ENCODE assay signal across 8 cellular contexts in the genomic region with DNA sequence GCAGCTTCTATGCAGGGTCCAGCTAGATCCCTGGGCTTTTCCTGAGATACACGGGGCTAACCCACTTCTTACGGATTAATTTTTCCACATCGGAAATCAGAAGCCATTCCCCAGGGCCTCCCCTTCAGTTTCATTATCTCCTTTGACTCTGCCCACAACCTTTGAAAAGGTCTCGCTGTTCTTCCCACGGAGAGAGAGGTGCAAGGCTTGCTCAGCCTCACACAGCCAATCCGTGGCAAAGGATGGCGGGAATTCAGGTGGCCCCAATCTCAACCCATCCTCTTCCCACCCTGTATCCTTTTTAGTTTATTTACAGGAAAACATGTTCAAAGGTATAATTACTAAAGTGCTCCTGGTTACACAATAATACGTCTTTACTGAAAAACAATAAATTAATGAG. TPM values are rescaled to one million over a fixed set of nuclear protein-coding genes. Genes with fewer than 3 reads are reported as not detected.
DNase-seq lines count a peak whose midpoint lies in the region; ATAC-seq, FAIRE-seq and TF ChIP-seq lines count a peak whose summit lies in the region.

No MANE protein-coding gene starts in this region.

- H3K36me3 Mint-ChIP-seq in activated naive CD4-positive, alpha-beta T cell treated with anti-CD3 and anti-CD28 coated beads, Interleukin-2, amount 10 ng/mL, durations not matched to agents 7 days and 5 days = peaks cover 3% of the 10 kb centered on the region
- peaks cover 8% of the 10 kb centered on the region for H3K36me3 Mint-ChIP-seq in activated naive CD8-positive, alpha-beta T cell treated with anti-CD3 and anti-CD28 coated beads, Interleukin-2, amount 50 U/mL, for 24 hours (ENCODE audit: low read depth)

- no peaks in the 10 kb centered on the region for H3K9me3 ChIP-seq in kidney (ENCODE audit: control insufficient read depth in 1 of 2, low read length in 2 of 2)
- no peaks in the 10 kb centered on the region for H3K9me3 ChIP-seq in thymus (ENCODE audit: control insufficient read depth)

- H3K4me1 ChIP-seq in kidney (ENCODE audit: control insufficient read depth in 1 of 2, insufficient read depth in 1 of 2, low read depth in 1 of 2, low read length in 2 of 2) (peaks cover 17 to 25% of the 10 kb centered on the region in 2 donors), thymus (ENCODE audit: control insufficient read depth, insufficient read depth, low read length) (peaks cover 21% of the 10 kb centered on the region)

- ATAC-seq in activated naive CD8-positive, alpha-beta T cell treated with anti-CD3 and anti-CD28 coated beads, Interleukin-2, amount 50 U/mL, for 24 hours = no peak
- ATAC-seq in GM18517 (IDR thresholded peaks at IDR 0.05; ENCODE audit: unreplicated experiment) (no peak), HG02763 (IDR thresholded peaks at IDR 0.05; ENCODE audit: unreplicated experiment) (no peak)

- 77% methylated on average over 8 of the region's 8 CpGs for WGBS in thymus

- no peaks in the 10 kb centered on the region for H3K27me3 ChIP-seq in thymus (ENCODE audit: control insufficient read depth, insufficient read depth)

- CTCF ChIA-PET in activated naive CD4-positive, alpha-beta T cell treated with anti-CD3 and anti-CD28 coated beads, Interleukin-2, amount 10 ng/mL, durations not matched to agents 7 days and 5 days (lab: Charles Lee) = interaction anchor here (1.3 to 1.8 kb wide), 3 partner anchors 17 to 41 kb away, joined by 3 to 9 read pairs (median 6); no protein-coding TSS in a partner anchor

- H3K27me3 Mint-ChIP-seq in activated naive CD4-positive, alpha-beta T cell treated with anti-CD3 and anti-CD28 coated beads, Interleukin-2, amount 10 ng/mL, durations not matched to agents 7 days and 5 days = peaks cover 33% of the 10 kb centered on the region
- H3K27me3 Mint-ChIP-seq in activated naive CD8-positive, alpha-beta T cell treated with anti-CD3 and anti-CD28 coated beads, Interleukin-2, amount 50 U/mL, for 24 hours = no peaks in the 10 kb centered on the region

- no peak for FAIRE-seq in kidney (lab: Jason Lieb, UNC)

- H3K27ac ChIP-seq in kidney (ENCODE audit: low read depth in 2 of 2, low read length in 2 of 2) (no peak overlapping the region), thymus (ENCODE audit: low read depth) (no peak overlapping the region)

- H3K9ac ChIP-seq in kidney (ENCODE audit: low read length in 2 of 2) = no peak overlapping the region

- TF ChIP-seq CTCF in kidney (IDR thresholded peaks at IDR 0.05; ENCODE audit: borderline replicate concordance, extremely low read depth, insufficient read depth) = no peak

- H3K4me3 ChIP-seq in kidney (ENCODE audit: low read length in 2 of 2) (peak overlapping the region; percentile 73 to 74), thymus (ENCODE audit: low read length) (peak overlapping the region; percentile 95)

- no peaks in the 10 kb centered on the region for H3K9me3 Mint-ChIP-seq in activated naive CD4-positive, alpha-beta T cell treated with anti-CD3 and anti-CD28 coated beads, Interleukin-2, amount 10 ng/mL, durations not matched to agents 7 days and 5 days
- H3K9me3 Mint-ChIP-seq in activated naive CD8-positive, alpha-beta T cell treated with anti-CD3 and anti-CD28 coated beads, Interleukin-2, amount 50 U/mL, for 24 hours = no peaks in the 10 kb centered on the region

- H3K4me1 Mint-ChIP-seq in activated naive CD4-positive, alpha-beta T cell treated with anti-CD3 and anti-CD28 coated beads, Interleukin-2, amount 10 ng/mL, durations not matched to agents 7 days and 5 days = peaks cover 40% of the 10 kb centered on the region
- peaks cover 82% of the 10 kb centered on the region for H3K4me1 Mint-ChIP-seq in activated naive CD8-positive, alpha-beta T cell treated with anti-CD3 and anti-CD28 coated beads, Interleukin-2, amount 50 U/mL, for 24 hours

- H3K36me3 ChIP-seq in kidney (ENCODE audit: control insufficient read depth in 1 of 2, insufficient read depth in 2 of 2, low read length in 2 of 2) (no peaks in the 10 kb centered on the region), thymus (ENCODE audit: control insufficient read depth, insufficient read depth) (no peaks in the 10 kb centered on the region)

- intact Hi-C loops in kidney (cut with DNase I) = no loop called here

- no peak for DNase-seq in activated naive CD4-positive, alpha-beta T cell treated with anti-CD3 and anti-CD28 coated beads, Interleukin-2, amount 10 ng/mL, durations not matched to agents 7 days and 5 days
- no peak for DNase-seq in activated naive CD4-positive, alpha-beta T cell (lab: John Stamatoyannopoulos, UW)
- no peak for DNase-seq in activated naive CD8-positive, alpha-beta T cell treated with anti-CD3 and anti-CD28 coated beads, Interleukin-2, amount 50 U/mL, for 24 hours
- DNase-seq in kidney (no peak), HPDE6-E6E7 (ENCODE audit: extremely low spot score) (no peak)

- H3K27ac Mint-ChIP-seq in activated naive CD4-positive, alpha-beta T cell treated with anti-CD3 and anti-CD28 coated beads, Interleukin-2, amount 10 ng/mL, durations not matched to agents 7 days and 5 days = no peak overlapping the region
- no peak overlapping the region for H3K27ac Mint-ChIP-seq in activated naive CD8-positive, alpha-beta T cell treated with anti-CD3 and anti-CD28 coated beads, Interleukin-2, amount 50 U/mL, for 24 hours

- H3K4me3 Mint-ChIP-seq in activated naive CD4-positive, alpha-beta T cell treated with anti-CD3 and anti-CD28 coated beads, Interleukin-2, amount 10 ng/mL, durations not matched to agents 7 days and 5 days = peak overlapping the region; percentile 75
- peak overlapping the region; percentile 79 for H3K4me3 Mint-ChIP-seq in activated naive CD8-positive, alpha-beta T cell treated with anti-CD3 and anti-CD28 coated beads, Interleukin-2, amount 50 U/mL, for 24 hours

RNA-seq across cellular contexts. Expression of gene MAPKAPK2, which starts 0.7 kb away (rescaled TPM):
- 113 TPM for total RNA-seq in kidney
- polyA plus RNA-seq in kidney (ENCODE audit: insufficient read depth, low read depth, low replicate concordance) = 84.5 TPM
- polyA plus RNA-seq in thymus = 72.3 TPM

RNA-seq across cellular contexts. Expression of gene DYRK3, which starts 48.7 kb away (rescaled TPM):
- total RNA-seq in kidney = 12.7 TPM
- polyA plus RNA-seq in kidney (ENCODE audit: insufficient read depth, low read depth, low replicate concordance) (3.5 TPM), thymus (4.9 TPM)
